In the genomic region with DNA sequence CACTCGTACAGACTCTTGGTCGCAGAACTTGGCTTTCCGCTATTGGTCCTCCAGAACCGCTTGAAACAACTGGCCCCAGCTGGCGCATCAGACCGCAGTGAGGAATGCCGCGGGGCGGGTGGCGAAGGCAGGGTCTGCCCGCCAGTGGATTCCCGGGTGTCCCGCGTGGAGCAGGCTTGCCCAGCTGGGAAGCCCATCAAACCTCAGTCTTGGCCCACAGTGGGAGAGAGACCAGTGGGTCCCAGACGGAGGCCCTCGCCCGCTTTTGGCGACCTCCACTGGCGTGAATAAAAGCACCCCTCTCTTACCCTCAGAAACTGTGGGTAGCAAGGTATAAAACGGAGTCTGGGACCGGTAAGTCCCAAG, we compare ENCODE assay signal across 22 cellular contexts. TPM values are rescaled to one million over a fixed set of nuclear protein-coding genes. Genes with fewer than 3 reads are reported as not detected.
A peak's percentile ranks its signal among the peaks of the same experiment; 100 is the strongest.
DNase-seq lines count a peak whose midpoint lies in the region; ATAC-seq and TF ChIP-seq lines count a peak whose summit lies in the region.
"Had no signal": no experiment of that assay in that cellular context is flagged by ENCODE, and none has a peak within 500 bp of the region (broad histone marks: within the 10 kb centered on the region; RNA-seq: fewer than 3 reads in every experiment).

No MANE protein-coding gene starts in this region.

- ATAC-seq in naive thymus-derived CD8-positive, alpha-beta T cell: no peak
- ATAC-seq: heart right ventricle, left colon had no signal

- no peak for TF ChIP-seq CTCF in brain (conservative IDR thresholded peaks at IDR 0.05)
- no peak for TF ChIP-seq CTCF in smooth muscle cell (IDR thresholded peaks at IDR 0.05; ENCODE audit: borderline replicate concordance, insufficient read depth, poor library complexity, severe bottlenecking)

- no peak overlapping the region for H3K4me3 ChIP-seq in smooth muscle cell
- H3K4me3 ChIP-seq: heart right ventricle had no signal

- no peaks in the 10 kb centered on the region for H3K36me3 ChIP-seq in smooth muscle cell (ENCODE audit: low read depth)
- H3K36me3 ChIP-seq: heart right ventricle had no signal

- DNase-seq in T-helper 2 cell treated with Interferon-gamma antibody and Interleukin-4, amounts not matched to agents 5 μg/mL and 100 μg/mL, for 36 hours (ENCODE audit: low spot score): no peak
- DNase-seq in T-helper 2 cell (no peak), left kidney (ENCODE audit: low read depth, low spot score) (peak; percentile 42), smooth muscle cell (lab: John Stamatoyannopoulos, UW; ENCODE audit: unreplicated experiment) (no peak), DMS153 (lab: John Stamatoyannopoulos, UW) (no peak), NCI-H1930 (lab: John Stamatoyannopoulos, UW) (no peak)
- DNase-seq in naive thymus-derived CD8-positive, alpha-beta T cell: no peak
- DNase-seq: activated CD4-positive, alpha-beta T cell treated with anti-CD3 and anti-CD28 coated beads, Interleukin-2, amount 10 ng/mL, durations not matched to agents 24 days and 14 days; activated CD8-positive, alpha-beta memory T cell treated with anti-CD3 and anti-CD28 coated beads, Interleukin-2, amount 50 U/mL, for 48 hours; activated gamma-delta T cell; aorta; C1 segment of cervical spinal cord; heart right ventricle; Karpas-422; left colon; NCI-H748 treated with DMSO at 0.1 percent for 48 hours; stimulated activated CD4-positive, alpha-beta T cell treated with anti-CD3 and anti-CD28 coated beads, Interleukin-4, amount 100 ng/mL, for 1 hour; substantia nigra had no signal

- H3K4me1 ChIP-seq in smooth muscle cell (ENCODE audit: low read depth): peaks cover 44% of the 10 kb centered on the region

- H3K9ac ChIP-seq in smooth muscle cell (ENCODE audit: low read depth): no peak overlapping the region

- H4K20me1 ChIP-seq in smooth muscle cell (ENCODE audit: low read depth): peaks cover 3% of the 10 kb centered on the region

- no peak overlapping the region for H3K4me3 Mint-ChIP-seq in T-helper 2 cell treated with Interferon-gamma antibody and Interleukin-4, amounts not matched to agents 5 μg/mL and 100 μg/mL, for 36 hours
- H3K4me3 Mint-ChIP-seq in brain: peak overlapping the region; percentile 17 to 86 (median 64)
- H3K4me3 Mint-ChIP-seq in naive thymus-derived CD8-positive, alpha-beta T cell: no peak overlapping the region
- H3K4me3 Mint-ChIP-seq: activated CD4-positive, alpha-beta T cell treated with anti-CD3 and anti-CD28 coated beads, Interleukin-2, amount 10 ng/mL, durations not matched to agents 24 days and 14 days had no signal

- peaks cover 8% of the 10 kb centered on the region for H3K4me1 Mint-ChIP-seq in T-helper 2 cell treated with Interferon-gamma antibody and Interleukin-4, amounts not matched to agents 5 μg/mL and 100 μg/mL, for 36 hours (ENCODE audit: low read depth)
- H3K4me1 Mint-ChIP-seq in brain: peaks cover 55% of the 10 kb centered on the region
- peaks cover 6 to 20% (median 11%) of the 10 kb centered on the region in 4 donors for H3K4me1 Mint-ChIP-seq in naive thymus-derived CD8-positive, alpha-beta T cell

- H3K27ac Mint-ChIP-seq in T-helper 2 cell treated with Interferon-gamma antibody and Interleukin-4, amounts not matched to agents 5 μg/mL and 100 μg/mL, for 36 hours: peak overlapping the region; percentile 10
- H3K27ac Mint-ChIP-seq in brain: no peak overlapping the region
- no peak overlapping the region for H3K27ac Mint-ChIP-seq in naive thymus-derived CD8-positive, alpha-beta T cell
- H3K27ac Mint-ChIP-seq: activated CD4-positive, alpha-beta T cell treated with anti-CD3 and anti-CD28 coated beads, Interleukin-2, amount 10 ng/mL, durations not matched to agents 24 days and 14 days had no signal

- no peaks in the 10 kb centered on the region for H3K36me3 Mint-ChIP-seq in T-helper 2 cell treated with Interferon-gamma antibody and Interleukin-4, amounts not matched to agents 5 μg/mL and 100 μg/mL, for 36 hours (ENCODE audit: low read depth)
- no peaks in the 10 kb centered on the region for H3K36me3 Mint-ChIP-seq in brain
- peaks cover 0 to 20% (median 12%) of the 10 kb centered on the region in 3 donors for H3K36me3 Mint-ChIP-seq in naive thymus-derived CD8-positive, alpha-beta T cell

- peak overlapping the region; percentile 66 for H3K4me2 ChIP-seq in smooth muscle cell

- H3K9me3 ChIP-seq in smooth muscle cell (replicated peaks; ENCODE audit: low read depth): no peaks in the 10 kb centered on the region
- H3K9me3 ChIP-seq: heart right ventricle had no signal

- no peaks in the 10 kb centered on the region for H3K9me3 Mint-ChIP-seq in T-helper 2 cell treated with Interferon-gamma antibody and Interleukin-4, amounts not matched to agents 5 μg/mL and 100 μg/mL, for 36 hours
- peaks cover 0 to 9% (median 5%) of the 10 kb centered on the region in 5 experiments for H3K9me3 Mint-ChIP-seq in brain
- H3K9me3 Mint-ChIP-seq in naive thymus-derived CD8-positive, alpha-beta T cell: peaks cover 0 to 24% (median 10%) of the 10 kb centered on the region in 9 donors

- H3K27me3 Mint-ChIP-seq in T-helper 2 cell treated with Interferon-gamma antibody and Interleukin-4, amounts not matched to agents 5 μg/mL and 100 μg/mL, for 36 hours (ENCODE audit: low read depth): peaks cover 93% of the 10 kb centered on the region
- H3K27me3 Mint-ChIP-seq in brain: peaks cover 94% of the 10 kb centered on the region
- H3K27me3 Mint-ChIP-seq in naive thymus-derived CD8-positive, alpha-beta T cell: peaks cover 57 to 95% (median 79%) of the 10 kb centered on the region in 5 donors

- H2AFZ ChIP-seq in smooth muscle cell (ENCODE audit: low read depth): no peak overlapping the region

- peaks cover 88% of the 10 kb centered on the region for H3K27me3 ChIP-seq in smooth muscle cell (ENCODE audit: low read depth)

- WGBS in smooth muscle cell (ENCODE audit: low lambda C conversion rate): 4% methylated on average over 21 of the region's 21 CpGs

- no peak overlapping the region for H3K27ac ChIP-seq in smooth muscle cell (ENCODE audit: low read depth)
- H3K27ac ChIP-seq: heart right ventricle had no signal

- H3F3A ChIP-seq in smooth muscle cell (ENCODE audit: low read depth): peaks cover 3% of the 10 kb centered on the region

- H3K79me2 ChIP-seq in smooth muscle cell (ENCODE audit: low read depth): no peaks in the 10 kb centered on the region

- POLR2A ChIA-PET in naive thymus-derived CD8-positive, alpha-beta T cell (lab: Charles Lee): no interaction called here

RNA-seq across cellular contexts. Expression of a gene that starts 3.9 kb away (rescaled TPM):
- polyA plus RNA-seq in brain (ENCODE audit: insufficient read depth, low read depth, low replicate concordance) (not detected), smooth muscle cell (not detected in 2 replicates)
- total RNA-seq in smooth muscle cell: 0.90 TPM in 1 of 2 replicates, not detected in the other
- not detected for total RNA-seq in naive thymus-derived CD8-positive, alpha-beta T cell
- polyA plus RNA-seq in naive thymus-derived CD8-positive, alpha-beta T cell: not detected
- total RNA-seq: activated CD4-positive, alpha-beta T cell treated with anti-CD3 and anti-CD28 coated beads, Interleukin-2, amount 10 ng/mL, durations not matched to agents 24 days and 14 days; aorta; heart right ventricle; left colon; mononuclear cell; omental fat pad; skeletal muscle tissue had no signal
- polyA plus RNA-seq: aorta, heart right ventricle had no signal

Comparison
In these comparisons a context has a peak if more than half of its experiments do, and no peak if none do; other contexts are left out.
1. H3K4me3 Mint-ChIP-seq: peak in brain (5 of 5); none in T-helper 2 cell treated with Interferon-gamma antibody and Interleukin-4, amounts not matched to agents 5 μg/mL and 100 μg/mL, for 36 hours (single experiment) and naive thymus-derived CD8-positive, alpha-beta T cell (0 of 10).